Comparison of ENCODE assay signal across 15 cellular contexts in genomic region chr13:51942189-51942588, GRCh38.
DNase-seq lines count a peak whose midpoint lies in the region; ATAC-seq, FAIRE-seq and TF ChIP-seq lines count a peak whose summit lies in the region.
"Had no signal": no experiment of that assay in that cellular context is flagged by ENCODE, and none has a peak within 500 bp of the region (broad histone marks: within the 10 kb centered on the region; RNA-seq: fewer than 3 reads in every experiment).

No MANE protein-coding gene starts in this region.

- no peak overlapping the region for H3K4me2 ChIP-seq in HepG2 (ENCODE audit: low read depth, low read length)
- H3K4me2 ChIP-seq: BLaER1 treated with 17β-estradiol and CSF1 and Interleukin-3, amounts not matched to agents 10 nM and 100 nM had no signal

- H3K27me3 Mint-ChIP-seq in progenitor cell of endocrine pancreas: no peaks in the 10 kb centered on the region

- no peaks in the 10 kb centered on the region for H4K20me1 ChIP-seq in HepG2 (ENCODE audit: insufficient read depth, low read length)
- H4K20me1 ChIP-seq: BLaER1 treated with 17β-estradiol and CSF1 and Interleukin-3, amounts not matched to agents 10 nM and 100 nM had no signal

- CTCF ChIA-PET in HepG2 (lab: Yijun Ruan, JAX; ENCODE audit: low intra/inter-chr PET ratio, low total read pairs): no interaction called here

- intact Hi-C loops in HepG2 (cut with micrococcal nuclease; ENCODE audit: unreplicated experiment): no loop called here

- H3K27ac Mint-ChIP-seq in progenitor cell of endocrine pancreas: no peak overlapping the region

- no peaks in the 10 kb centered on the region for H3K27me3 ChIP-seq in liver (ENCODE audit: control insufficient read depth in 4 of 4, insufficient read depth in 4 of 4, low read length in 3 of 4)
- H3K27me3 ChIP-seq in HepG2 (ENCODE audit: control insufficient read depth in 1 of 2, insufficient read depth in 2 of 2, low read length in 2 of 2): no peaks in the 10 kb centered on the region
- H3K27me3 ChIP-seq in small intestine (ENCODE audit: control insufficient read depth in 2 of 2, insufficient read depth in 2 of 2, low read length in 2 of 2): no peaks in the 10 kb centered on the region
- H3K27me3 ChIP-seq: BLaER1 treated with 17β-estradiol and CSF1 and Interleukin-3, amounts not matched to agents 10 nM and 100 nM; gastroesophageal sphincter; thyroid gland had no signal

- FAIRE-seq in HepG2 (lab: Jason Lieb, UNC) (no peak), small intestine (lab: Jason Lieb, UNC) (no peak)

- 51% methylated on average over 9 of the region's 9 CpGs for WGBS in liver
- 95% methylated on average over 9 of the region's 9 CpGs for WGBS in HepG2 (ENCODE audit: low lambda C conversion rate)
- 7 to 51% (median 18%) methylated on average over 9 of the region's 9 CpGs for WGBS in small intestine, 3 donors

- no peaks in the 10 kb centered on the region for H3K9me3 ChIP-seq in liver (ENCODE audit: control insufficient read depth in 4 of 4, low read length in 3 of 4)
- H3K9me3 ChIP-seq in HepG2 (ENCODE audit: low read length): no peaks in the 10 kb centered on the region
- H3K9me3 ChIP-seq in small intestine (ENCODE audit: control insufficient read depth, low read depth): no peaks in the 10 kb centered on the region
- H3K9me3 ChIP-seq: BLaER1 treated with 17β-estradiol and CSF1 and Interleukin-3, amounts not matched to agents 10 nM and 100 nM; gastroesophageal sphincter; prostate gland; thyroid gland had no signal

- H3K27ac ChIP-seq in liver (ENCODE audit: low read depth in 1 of 2, low read length in 2 of 2): no peak overlapping the region
- no peak overlapping the region for H3K27ac ChIP-seq in HepG2 (ENCODE audit: extremely low read length, insufficient read depth, low read length)
- H3K27ac ChIP-seq in small intestine (ENCODE audit: low read depth in 1 of 2, low read length in 1 of 2): peak overlapping the region; percentile 61 to 74
- H3K27ac ChIP-seq in substantia nigra (ENCODE audit: low read depth, low read length, poor library complexity, severe bottlenecking): no peak overlapping the region
- H3K27ac ChIP-seq: BLaER1 treated with 17β-estradiol and CSF1 and Interleukin-3, amounts not matched to agents 10 nM and 100 nM; coronary artery; gastroesophageal sphincter; prostate gland; thyroid gland had no signal

- in situ Hi-C loops in HepG2 (cut with HindIII; ENCODE audit: extremely low pct_ligation_motif_present, low pct_unique_long_range_greater_than_20kb): no loop called here

- peaks cover 11% of the 10 kb centered on the region for H3K36me3 Mint-ChIP-seq in progenitor cell of endocrine pancreas (ENCODE audit: insufficient read depth)

- no peak for TF ChIP-seq CTCF in liver (IDR thresholded peaks at IDR 0.05; ENCODE audit: low read depth, low read length, missing input control)
- TF ChIP-seq CTCF in HepG2 (CRISPR knock-in tag; IDR thresholded peaks at IDR 0.05): no peak
- TF ChIP-seq CTCF in progenitor cell of endocrine pancreas (IDR thresholded peaks at IDR 0.05; ENCODE audit: unreplicated experiment): no peak

- BruUV-seq in HepG2 (replicated peaks; lab: Mats Ljungman, UMichigan): no TSS peak

- H3K36me3 ChIP-seq in liver (ENCODE audit: control insufficient read depth in 4 of 4, insufficient read depth in 3 of 4, low read depth in 1 of 4, low read length in 3 of 4) (peaks cover 5 to 32% (median 18%) of the 10 kb centered on the region in 4 donors), HepG2 (replicated peaks in 1 of 2; ENCODE audit: control insufficient read depth in 1 of 2, insufficient read depth in 2 of 2, low read length in 2 of 2) (peaks cover 48 to 88% of the 10 kb centered on the region in 2 experiments), small intestine (ENCODE audit: control insufficient read depth in 2 of 2, insufficient read depth in 2 of 2, low read length in 2 of 2) (peaks cover 0 to 8% of the 10 kb centered on the region in 2 donors)
- H3K36me3 ChIP-seq: BLaER1 treated with 17β-estradiol and CSF1 and Interleukin-3, amounts not matched to agents 10 nM and 100 nM; prostate gland; thyroid gland had no signal

- H3K4me1 ChIP-seq in liver (ENCODE audit: control insufficient read depth in 4 of 4, insufficient read depth in 4 of 4, low read length in 3 of 4) (peaks cover 0 to 6% (median 0%) of the 10 kb centered on the region in 4 donors), HepG2 (ENCODE audit: insufficient read depth, low read length) (no peaks in the 10 kb centered on the region), small intestine (ENCODE audit: control insufficient read depth in 2 of 2, insufficient read depth in 1 of 2, low read depth in 1 of 2, low read length in 1 of 2) (peaks cover 0 to 10% of the 10 kb centered on the region in 2 donors)
- H3K4me1 ChIP-seq: gastroesophageal sphincter, prostate gland, thyroid gland had no signal

- TF ChIP-seq RAD21 in liver (IDR thresholded peaks at IDR 0.05) (no peak), HepG2 (CRISPR knock-in tag; IDR thresholded peaks at IDR 0.05) (no peak)

- POLR2A ChIA-PET in HepG2 (lab: Yijun Ruan, JAX): no interaction called here

- no peak overlapping the region for H2AFZ ChIP-seq in HepG2 (ENCODE audit: low read length)

- H3K4me3 ChIP-seq in liver (ENCODE audit: low read depth in 1 of 3, low read length in 3 of 3) (no peak overlapping the region), HepG2 (replicated peaks in 1 of 3; ENCODE audit: insufficient read depth in 1 of 3, low read depth in 2 of 3, low read length in 3 of 3) (no peak overlapping the region), small intestine (ENCODE audit: low read depth in 1 of 2, low read length in 2 of 2) (no peak overlapping the region)
- H3K4me3 ChIP-seq: BLaER1 treated with 17β-estradiol and CSF1 and Interleukin-3, amounts not matched to agents 10 nM and 100 nM; coronary artery; gastroesophageal sphincter; prostate gland; thyroid gland had no signal

- DNase-seq in HepG2 (ENCODE audit: low spot score): no peak
- DNase-seq in NCI-H69 (lab: John Stamatoyannopoulos, UW): peak; percentile 71
- DNase-seq in activated effector memory CD4-positive, alpha-beta T cell treated with anti-CD3 and anti-CD28 coated beads, Interleukin-2, amount 50 U/mL, for 16 hours: peak; percentile 69
- peak; percentile 97 for DNase-seq in small intestine
- no peak for DNase-seq in substantia nigra (lab: John Stamatoyannopoulos, UW)
- DNase-seq in hippocampal formation (lab: John Stamatoyannopoulos, UW): no peak
- no peak for DNase-seq in progenitor cell of endocrine pancreas (ENCODE audit: low spot score, unreplicated experiment)
- DNase-seq: left ventricle myocardium superior, T1000, thyroid gland had no signal

- no peaks in the 10 kb centered on the region for H3K9me3 Mint-ChIP-seq in progenitor cell of endocrine pancreas (ENCODE audit: low read depth)

- no peak overlapping the region for H3K4me3 Mint-ChIP-seq in progenitor cell of endocrine pancreas (ENCODE audit: low read depth)

- no peaks in the 10 kb centered on the region for H3K79me2 ChIP-seq in HepG2 (ENCODE audit: insufficient read depth, low read length)

- ATAC-seq in HepG2: no peak
- ATAC-seq: gastroesophageal sphincter, left ventricle myocardium superior had no signal

- no peak for TF ChIP-seq POLR2A in HepG2 (IDR thresholded peaks at IDR 0.05; ENCODE audit: insufficient read depth in 1 of 2, low read depth in 2 of 2, low read length in 2 of 2)

- H3K9ac ChIP-seq in liver (ENCODE audit: low read depth in 1 of 2, low read length in 2 of 2) (no peak overlapping the region), HepG2 (ENCODE audit: insufficient read depth, low read depth, low read length) (no peak overlapping the region)
- H3K9ac ChIP-seq: BLaER1 treated with 17β-estradiol and CSF1 and Interleukin-3, amounts not matched to agents 10 nM and 100 nM had no signal

- TF ChIP-seq EP300 in HepG2 (IDR thresholded peaks at IDR 0.05; ENCODE audit: low read depth in 2 of 2, low read length in 2 of 2): no peak
- TF ChIP-seq EP300 in HepG2 (CRISPR knock-in tag; IDR thresholded peaks at IDR 0.05; ENCODE audit: borderline replicate concordance): no peak

- H3K4me1 Mint-ChIP-seq in progenitor cell of endocrine pancreas (ENCODE audit: low read depth): no peaks in the 10 kb centered on the region

TF ChIP-seq in liver, 16 proteins besides CTCF, POLR2A, EP300 and RAD21 (continues in another document):
- TF ChIP-seq FOXA1 (IDR thresholded peaks at IDR 0.05) (no peak), NR2F2 (IDR thresholded peaks at IDR 0.05) (no peak), GABPA (IDR thresholded peaks at IDR 0.05 in 1 of 2, conservative IDR thresholded peaks at IDR 0.05 in 1 of 2) (no peak), SP1 (IDR thresholded peaks at IDR 0.05) (no peak), JUND (IDR thresholded peaks at IDR 0.05) (no peak), RXRA (IDR thresholded peaks at IDR 0.05) (peak in 1 of 2 donors; percentile 42), EGR1 (IDR thresholded peaks at IDR 0.05; ENCODE audit: low read depth in 2 of 2) (no peak), MAX (IDR thresholded peaks at IDR 0.05) (no peak), HNF4G (IDR thresholded peaks at IDR 0.05) (no peak)

TF ChIP-seq in HepG2, 621 proteins besides CTCF, POLR2A, EP300 and RAD21:
- TF ChIP-seq KDM1A (CRISPR knock-in tag; IDR thresholded peaks at IDR 0.05): no peak
- TF ChIP-seq MED1 (CRISPR knock-in tag; IDR thresholded peaks at IDR 0.05): no peak
- TF ChIP-seq ZIK1 (CRISPR knock-in tag; IDR thresholded peaks at IDR 0.05; ENCODE audit: borderline replicate concordance, low read depth): no peak
- no peak for TF ChIP-seq SP2 (CRISPR knock-in tag; IDR thresholded peaks at IDR 0.05)
- TF ChIP-seq HNF4A (CRISPR knock-in tag; IDR thresholded peaks at IDR 0.05): no peak
- TF ChIP-seq FOXM1 (CRISPR knock-in tag; IDR thresholded peaks at IDR 0.05): no peak
- no peak for TF ChIP-seq RFXANK (CRISPR knock-in tag; IDR thresholded peaks at IDR 0.05)
- TF ChIP-seq ZNF251 (CRISPR knock-in tag; IDR thresholded peaks at IDR 0.05): no peak
- no peak for TF ChIP-seq SOX6 (IDR thresholded peaks at IDR 0.05)
- TF ChIP-seq SOX6 (CRISPR knock-in tag; IDR thresholded peaks at IDR 0.05): no peak
- no peak for TF ChIP-seq MAF1 (CRISPR knock-in tag; IDR thresholded peaks at IDR 0.05; ENCODE audit: borderline replicate concordance)
- TF ChIP-seq ZFP90 (CRISPR knock-in tag; IDR thresholded peaks at IDR 0.05; ENCODE audit: borderline replicate concordance): no peak
- no peak for TF ChIP-seq ETV6 (CRISPR knock-in tag; conservative IDR thresholded peaks at IDR 0.05)
- no peak for TF ChIP-seq ZNF121 (CRISPR knock-in tag; IDR thresholded peaks at IDR 0.05)
- TF ChIP-seq TBL1XR1 (IDR thresholded peaks at IDR 0.05; ENCODE audit: borderline replicate concordance, low read length, partially characterized antibody): no peak

Comparison
In these comparisons a context has a peak if more than half of its experiments do, and no peak if none do; other contexts are left out.
1. H3K27ac ChIP-seq: peak in small intestine (2 of 2); none in liver (0 of 2), HepG2 (single experiment) and substantia nigra (single experiment).
2. DNase-seq: peak in NCI-H69 (single experiment), activated effector memory CD4-positive, alpha-beta T cell treated with anti-CD3 and anti-CD28 coated beads, Interleukin-2, amount 50 U/mL, for 16 hours (single experiment) and small intestine (single experiment); none in HepG2 (single experiment), substantia nigra (0 of 49), hippocampal formation (0 of 2) and progenitor cell of endocrine pancreas (single experiment).